Comparison of ENCODE assay signal across 10 cellular contexts in genomic region chr19:12773571-12773970, GRCh38. TPM values are rescaled to one million over a fixed set of nuclear protein-coding genes. Genes with fewer than 3 reads are reported as not detected.
A peak's percentile ranks its signal among the peaks of the same experiment; 100 is the strongest.
DNase-seq lines count a peak whose midpoint lies in the region; ATAC-seq, FAIRE-seq and TF ChIP-seq lines count a peak whose summit lies in the region.
"Had no signal": no experiment of that assay in that cellular context is flagged by ENCODE, and none has a peak within 500 bp of the region (broad histone marks: within the 10 kb centered on the region; RNA-seq: fewer than 3 reads in every experiment).

No MANE protein-coding gene starts in this region.

- H3K27ac ChIP-seq in HepG2 (ENCODE audit: extremely low read length, insufficient read depth, low read length) (no peak overlapping the region), right lobe of liver (no peak overlapping the region), thoracic aorta (peak overlapping the region; percentile 83 to 84)

- no peak overlapping the region for H3K4me2 ChIP-seq in HepG2 (ENCODE audit: low read depth, low read length)

- BruUV-seq in HepG2 (replicated peaks; lab: Mats Ljungman, UMichigan), result no TSS peak

- ATAC-seq in HepG2, result no peak
- no peak for ATAC-seq in right lobe of liver
- ATAC-seq in thoracic aorta (ENCODE audit: insufficient number of reproducible peaks, low FRiP score, low read depth), result no peak
- ATAC-seq in GM21526 (IDR thresholded peaks at IDR 0.05; ENCODE audit: low FRiP score, unreplicated experiment), result no peak

- TF ChIP-seq RAD21 in HepG2 (CRISPR knock-in tag; IDR thresholded peaks at IDR 0.05), result no peak

- peak; percentile 30; the same call in 1 of the 2 replicates for TF ChIP-seq CTCF in HepG2 (CRISPR knock-in tag; IDR thresholded peaks at IDR 0.05)
- TF ChIP-seq CTCF in right lobe of liver (IDR thresholded peaks at IDR 0.05), result peak in 2 of 4 donors; percentile 23 to 24
- TF ChIP-seq CTCF in epithelial cell of esophagus (IDR thresholded peaks at IDR 0.05; ENCODE audit: insufficient read depth, low read depth, low read length, missing control alignments), result peak; percentile 45
- TF ChIP-seq CTCF in thoracic aorta (IDR thresholded peaks at IDR 0.05), result peak; percentile 31

- CTCF ChIA-PET in HepG2 (lab: Yijun Ruan, JAX; ENCODE audit: low intra/inter-chr PET ratio, low total read pairs), result interaction anchor here (1.6 kb wide), 1 partner anchor 23 kb away, joined by 5 read pairs; no protein-coding TSS in a partner anchor

- intact Hi-C loops in HepG2 (cut with micrococcal nuclease; ENCODE audit: unreplicated experiment), result no loop called here
- intact Hi-C loops in right lobe of liver (cut with DNase I), result loop anchor here in 1 of 2 donors (10.0 kb wide), 1 partner anchor 49 kb away; the partner anchor contains the start of gene TNPO2

- no peaks in the 10 kb centered on the region for H4K20me1 ChIP-seq in HepG2 (ENCODE audit: insufficient read depth, low read length)

- H3K9me3 ChIP-seq in HepG2 (ENCODE audit: low read length) (no peaks in the 10 kb centered on the region), right lobe of liver (no peaks in the 10 kb centered on the region), NT2/D1 (ENCODE audit: insufficient read depth, low read length) (no peaks in the 10 kb centered on the region), thoracic aorta (no peaks in the 10 kb centered on the region)

- H3K27me3 ChIP-seq in HepG2 (ENCODE audit: control insufficient read depth in 1 of 2, insufficient read depth in 2 of 2, low read length in 2 of 2) (no peaks in the 10 kb centered on the region), right lobe of liver (no peaks in the 10 kb centered on the region), NT2/D1 (ENCODE audit: insufficient read depth, insufficient read length) (peaks cover 3% of the 10 kb centered on the region), thoracic aorta (replicated peaks; ENCODE audit: insufficient read depth) (no peaks in the 10 kb centered on the region)

- peak; percentile 54 for FAIRE-seq in HepG2 (lab: Jason Lieb, UNC)
- FAIRE-seq in HTR-8/SVneo (lab: Jason Lieb, UNC), result no peak

- WGBS in HepG2 (ENCODE audit: low lambda C conversion rate), result 92% methylated on average over 2 of the region's 2 CpGs
- 75% methylated on average over 2 of the region's 2 CpGs for WGBS in right lobe of liver (ENCODE audit: insufficient coverage, low coverage, low lambda C conversion rate, missing lambda C conversion rate)

- no peak overlapping the region for H3K4me3 ChIP-seq in HepG2 (replicated peaks in 1 of 3; ENCODE audit: insufficient read depth in 1 of 3, low read depth in 2 of 3, low read length in 3 of 3)
- no peak overlapping the region for H3K4me3 ChIP-seq in right lobe of liver
- H3K4me3 ChIP-seq in NT2/D1 (ENCODE audit: insufficient read length, low read depth), result no peak overlapping the region
- no peak overlapping the region for H3K4me3 ChIP-seq in epithelial cell of esophagus (ENCODE audit: low read length)
- H3K4me3 ChIP-seq in thoracic aorta, result no peak overlapping the region

- TF ChIP-seq POLR2A in HepG2 (IDR thresholded peaks at IDR 0.05; ENCODE audit: insufficient read depth in 1 of 2, low read depth in 2 of 2, low read length in 2 of 2) (no peak), right lobe of liver (IDR thresholded peaks at IDR 0.05) (no peak)

- in situ Hi-C loops in HepG2 (cut with HindIII; ENCODE audit: extremely low pct_ligation_motif_present, low pct_unique_long_range_greater_than_20kb), result loop anchor here (5.0 kb wide), 1 partner anchor 64 kb away; the partner anchor contains the start of gene MAST1

- H2AFZ ChIP-seq in HepG2 (ENCODE audit: low read length), result no peak overlapping the region

- no peaks in the 10 kb centered on the region for H3K79me2 ChIP-seq in HepG2 (ENCODE audit: insufficient read depth, low read length)

- H3K9ac ChIP-seq in HepG2 (ENCODE audit: insufficient read depth, low read depth, low read length) (no peak overlapping the region), NT2/D1 (ENCODE audit: insufficient read length, low read depth) (peak overlapping the region; percentile 16)

- TF ChIP-seq EP300 in HepG2 (IDR thresholded peaks at IDR 0.05; ENCODE audit: low read depth in 2 of 2, low read length in 2 of 2), result no peak
- no peak for TF ChIP-seq EP300 in HepG2 (CRISPR knock-in tag; IDR thresholded peaks at IDR 0.05; ENCODE audit: borderline replicate concordance)

- H3K36me3 ChIP-seq in HepG2 (replicated peaks in 1 of 2; ENCODE audit: control insufficient read depth in 1 of 2, insufficient read depth in 2 of 2, low read length in 2 of 2) (no peaks in the 10 kb centered on the region), right lobe of liver (no peaks in the 10 kb centered on the region), NT2/D1 (ENCODE audit: insufficient read depth, insufficient read length, low read length) (peaks cover 18% of the 10 kb centered on the region), thoracic aorta (peaks cover 3% of the 10 kb centered on the region)

- POLR2A ChIA-PET in HepG2 (lab: Yijun Ruan, JAX), result interaction anchor here (1.0 to 2.0 kb wide), 2 partner anchors 9 to 17 kb away, joined by 4 to 8 read pairs; partner anchors contain the start of gene JUNB

- H3K4me1 ChIP-seq in HepG2 (ENCODE audit: insufficient read depth, low read length), result peaks cover 17% of the 10 kb centered on the region
- H3K4me1 ChIP-seq in right lobe of liver, result peaks cover 0 to under 1% (median under 1%) of the 10 kb centered on the region in 4 donors
- peaks cover 13% of the 10 kb centered on the region for H3K4me1 ChIP-seq in NT2/D1 (ENCODE audit: insufficient read depth, insufficient read length)
- peaks cover 7 to 56% of the 10 kb centered on the region in 2 donors for H3K4me1 ChIP-seq in thoracic aorta (ENCODE audit: control insufficient read depth in 1 of 2, low read depth in 2 of 2)

- DNase-seq in HepG2 (ENCODE audit: low spot score) (no peak), right lobe of liver (no peak), NT2/D1 (ENCODE audit: low read depth, low spot score) (no peak), epithelial cell of esophagus (ENCODE audit: low read depth) (peak; percentile 42), thoracic aorta (ENCODE audit: low spot score) (no peak), NCI-H1930 (lab: John Stamatoyannopoulos, UW) (no peak), HTR-8/SVneo (ENCODE audit: insufficient read length, low spot score) (no peak)
- DNase-seq: NCI-H526 had no signal

RNA-seq across cellular contexts. Expression of gene HOOK2, which starts 1.8 kb away (rescaled TPM):
- 7.3 and 12.9 TPM in 2 replicates for total RNA-seq in HepG2 (2016; rRNA removed; fragmentation: Illumina TruSeq; extraction: Trizol)
- 3.3 and 3.6 TPM in 2 replicates for total RNA-seq in HepG2 (2016; cell fraction: cytosol; rRNA removed; fragmentation: Illumina TruSeq; extraction: Trizol; ENCODE audit: low read depth)
- total RNA-seq in HepG2 (2016; cell fraction: insoluble cytoplasmic fraction; rRNA removed; fragmentation: Illumina TruSeq; extraction: Trizol), result 6.4 and 13.9 TPM in 2 replicates
- 2.8 and 3.5 TPM in 2 replicates for total RNA-seq in HepG2 (2016; cell fraction: membrane; rRNA removed; fragmentation: Illumina TruSeq; extraction: Trizol)
- 11.6 and 14.2 TPM in 2 replicates for total RNA-seq in HepG2 (2016; cell fraction: nucleus; rRNA removed; fragmentation: Illumina TruSeq; extraction: Trizol)
- 9.2 and 11.1 TPM in 2 replicates for polyA plus RNA-seq in HepG2 (2011; rRNA removed)
- polyA plus RNA-seq in HepG2 (2011; cell fraction: cytosol; rRNA removed), result 4.3 and 4.7 TPM in 2 replicates
- 77.7 and 77.9 TPM in 2 replicates for polyA plus RNA-seq in HepG2 (2011; cell fraction: nucleus; rRNA removed)
- 15.8 and 16.0 TPM in 2 replicates for polyA plus RNA-seq in HepG2 (2012)
- 0.83 and 0.93 TPM in 2 replicates for polyA plus RNA-seq in HepG2 (2016; cell fraction: cytosol; fragmentation: Illumina TruSeq; extraction: Trizol; ENCODE audit: low read depth)
- polyA plus RNA-seq in HepG2 (2016; cell fraction: insoluble cytoplasmic fraction; fragmentation: Illumina TruSeq; extraction: Trizol; ENCODE audit: low read depth), result 5.4 and 6.8 TPM in 2 replicates
- 1.6 and 1.7 TPM in 2 replicates for polyA plus RNA-seq in HepG2 (2016; cell fraction: membrane; fragmentation: Illumina TruSeq; extraction: Trizol; ENCODE audit: low read depth)
- polyA plus RNA-seq in HepG2 (2016; cell fraction: nucleus; fragmentation: Illumina TruSeq; extraction: Trizol; ENCODE audit: insufficient read depth, low read depth), result 55.0 and 69.3 TPM in 2 replicates
- polyA minus RNA-seq in HepG2 (2011; rRNA and poly(A)+ RNA removed; ENCODE audit: low replicate concordance), result 6.5 and 15.0 TPM in 2 replicates
- 3.4 and 5.3 TPM in 2 replicates for polyA minus RNA-seq in HepG2 (2011; cell fraction: cytosol; rRNA and poly(A)+ RNA removed)
- 13.1 and 15.0 TPM in 2 replicates for polyA minus RNA-seq in HepG2 (2011; cell fraction: nucleus; rRNA and poly(A)+ RNA removed)
- total RNA-seq in right lobe of liver, result 10 to 100 TPM; 16.6 to 34.5 (median 17.6) TPM
- 100 to 1,000 TPM in 1 of 2 donors, 10 to 100 TPM in 1; 22.6 to 102 TPM for total RNA-seq in thoracic aorta

RNA-seq across cellular contexts. Expression of gene JUNB, which starts 17.7 kb away (rescaled TPM):
- total RNA-seq in HepG2 (2016; rRNA removed; fragmentation: Illumina TruSeq; extraction: Trizol), result 4.9 and 7.7 TPM in 2 replicates
- 3.3 and 3.8 TPM in 2 replicates for total RNA-seq in HepG2 (2016; cell fraction: cytosol; rRNA removed; fragmentation: Illumina TruSeq; extraction: Trizol; ENCODE audit: low read depth)
- total RNA-seq in HepG2 (2016; cell fraction: insoluble cytoplasmic fraction; rRNA removed; fragmentation: Illumina TruSeq; extraction: Trizol), result 3.8 and 7.5 TPM in 2 replicates
- 6.6 TPM in 2 replicates for total RNA-seq in HepG2 (2016; cell fraction: membrane; rRNA removed; fragmentation: Illumina TruSeq; extraction: Trizol)
- total RNA-seq in HepG2 (2016; cell fraction: nucleus; rRNA removed; fragmentation: Illumina TruSeq; extraction: Trizol), result 7.2 and 8.6 TPM in 2 replicates
- polyA plus RNA-seq in HepG2 (2011; rRNA removed), result 8.2 and 15.9 TPM in 2 replicates
- 10.9 and 15.9 TPM in 2 replicates for polyA plus RNA-seq in HepG2 (2011; cell fraction: cytosol; rRNA removed)
- polyA plus RNA-seq in HepG2 (2011; cell fraction: nucleus; rRNA removed), result 19.5 and 30.3 TPM in 2 replicates
- 2.5 and 5.8 TPM in 2 replicates for polyA plus RNA-seq in HepG2 (2012)
- polyA plus RNA-seq in HepG2 (2016; cell fraction: cytosol; fragmentation: Illumina TruSeq; extraction: Trizol; ENCODE audit: low read depth), result 2.6 and 2.8 TPM in 2 replicates
- 5.6 and 7.1 TPM in 2 replicates for polyA plus RNA-seq in HepG2 (2016; cell fraction: insoluble cytoplasmic fraction; fragmentation: Illumina TruSeq; extraction: Trizol; ENCODE audit: low read depth)
- polyA plus RNA-seq in HepG2 (2016; cell fraction: membrane; fragmentation: Illumina TruSeq; extraction: Trizol; ENCODE audit: low read depth), result 3.6 and 3.7 TPM in 2 replicates
- polyA plus RNA-seq in HepG2 (2016; cell fraction: nucleus; fragmentation: Illumina TruSeq; extraction: Trizol; ENCODE audit: insufficient read depth, low read depth), result 15.5 and 16.4 TPM in 2 replicates
- 17.5 and 34.8 TPM in 2 replicates for polyA minus RNA-seq in HepG2 (2011; rRNA and poly(A)+ RNA removed; ENCODE audit: low replicate concordance)
- polyA minus RNA-seq in HepG2 (2011; cell fraction: cytosol; rRNA and poly(A)+ RNA removed), result 14.3 and 14.8 TPM in 2 replicates
- polyA minus RNA-seq in HepG2 (2011; cell fraction: nucleus; rRNA and poly(A)+ RNA removed), result 7.0 and 8.7 TPM in 2 replicates
- total RNA-seq in right lobe of liver, result 100 to 1,000 TPM in 2 of 6 experiments, 10 to 100 TPM in 4; 10.2 to 378 (median 66.0) TPM
- 1,000 to 10,000 TPM in 1 of 2 donors, 100 to 1,000 TPM in 1; 698 to 2,087 TPM for total RNA-seq in thoracic aorta

RNA-seq across cellular contexts. Expression of gene BEST2, which starts 22.0 kb away (rescaled TPM):
- total RNA-seq in HepG2 (2016; rRNA removed; fragmentation: Illumina TruSeq; extraction: Trizol) (not detected in 2 replicates), right lobe of liver (not detected), thoracic aorta (not detected)
- 0.10 TPM in 1 of 2 replicates, not detected in the other for total RNA-seq in HepG2 (2016; cell fraction: cytosol; rRNA removed; fragmentation: Illumina TruSeq; extraction: Trizol; ENCODE audit: low read depth)
- not detected in 2 replicates for total RNA-seq in HepG2 (2016; cell fraction: insoluble cytoplasmic fraction; rRNA removed; fragmentation: Illumina TruSeq; extraction: Trizol)
- not detected in 2 replicates for total RNA-seq in HepG2 (2016; cell fraction: membrane; rRNA removed; fragmentation: Illumina TruSeq; extraction: Trizol)
- total RNA-seq in HepG2 (2016; cell fraction: nucleus; rRNA removed; fragmentation: Illumina TruSeq; extraction: Trizol), result not detected in 2 replicates
- not detected in 2 replicates for polyA plus RNA-seq in HepG2 (2011; rRNA removed)
- polyA plus RNA-seq in HepG2 (2011; cell fraction: cytosol; rRNA removed), result not detected in 2 replicates
- polyA plus RNA-seq in HepG2 (2011; cell fraction: nucleus; rRNA removed), result 0.08 TPM in 1 of 2 replicates, not detected in the other
- polyA plus RNA-seq in HepG2 (2012), result not detected in 2 replicates
- polyA plus RNA-seq in HepG2 (2016; cell fraction: cytosol; fragmentation: Illumina TruSeq; extraction: Trizol; ENCODE audit: low read depth), result not detected in 2 replicates
- polyA plus RNA-seq in HepG2 (2016; cell fraction: insoluble cytoplasmic fraction; fragmentation: Illumina TruSeq; extraction: Trizol; ENCODE audit: low read depth), result not detected in 2 replicates
- not detected in 2 replicates for polyA plus RNA-seq in HepG2 (2016; cell fraction: membrane; fragmentation: Illumina TruSeq; extraction: Trizol; ENCODE audit: low read depth)
- polyA plus RNA-seq in HepG2 (2016; cell fraction: nucleus; fragmentation: Illumina TruSeq; extraction: Trizol; ENCODE audit: insufficient read depth, low read depth), result not detected in 2 replicates
- not detected in 2 replicates for polyA minus RNA-seq in HepG2 (2011; rRNA and poly(A)+ RNA removed; ENCODE audit: low replicate concordance)
- polyA minus RNA-seq in HepG2 (2011; cell fraction: cytosol; rRNA and poly(A)+ RNA removed), result not detected in 2 replicates
- polyA minus RNA-seq in HepG2 (2011; cell fraction: nucleus; rRNA and poly(A)+ RNA removed), result not detected in 2 replicates
- total RNA-seq: lung microvascular endothelial cell had no signal

RNA-seq across cellular contexts. Expression of gene PRDX2, which starts 28.0 kb away (rescaled TPM):
- total RNA-seq in HepG2 (2016; rRNA removed; fragmentation: Illumina TruSeq; extraction: Trizol), result 381 and 425 TPM in 2 replicates
- total RNA-seq in HepG2 (2016; cell fraction: cytosol; rRNA removed; fragmentation: Illumina TruSeq; extraction: Trizol; ENCODE audit: low read depth), result 76.3 and 78.7 TPM in 2 replicates
- total RNA-seq in HepG2 (2016; cell fraction: insoluble cytoplasmic fraction; rRNA removed; fragmentation: Illumina TruSeq; extraction: Trizol), result 372 and 392 TPM in 2 replicates
- total RNA-seq in HepG2 (2016; cell fraction: membrane; rRNA removed; fragmentation: Illumina TruSeq; extraction: Trizol), result 80.0 and 92.1 TPM in 2 replicates
- 155 and 156 TPM in 2 replicates for total RNA-seq in HepG2 (2016; cell fraction: nucleus; rRNA removed; fragmentation: Illumina TruSeq; extraction: Trizol)
- polyA plus RNA-seq in HepG2 (2011; rRNA removed), result 218 and 238 TPM in 2 replicates
- polyA plus RNA-seq in HepG2 (2011; cell fraction: cytosol; rRNA removed), result 353 and 456 TPM in 2 replicates
- 218 and 223 TPM in 2 replicates for polyA plus RNA-seq in HepG2 (2011; cell fraction: nucleus; rRNA removed)
- polyA plus RNA-seq in HepG2 (2012), result 295 and 301 TPM in 2 replicates
- polyA plus RNA-seq in HepG2 (2016; cell fraction: cytosol; fragmentation: Illumina TruSeq; extraction: Trizol; ENCODE audit: low read depth), result 101 and 108 TPM in 2 replicates
- 447 and 526 TPM in 2 replicates for polyA plus RNA-seq in HepG2 (2016; cell fraction: insoluble cytoplasmic fraction; fragmentation: Illumina TruSeq; extraction: Trizol; ENCODE audit: low read depth)
- 92.7 and 94.2 TPM in 2 replicates for polyA plus RNA-seq in HepG2 (2016; cell fraction: membrane; fragmentation: Illumina TruSeq; extraction: Trizol; ENCODE audit: low read depth)
- polyA plus RNA-seq in HepG2 (2016; cell fraction: nucleus; fragmentation: Illumina TruSeq; extraction: Trizol; ENCODE audit: insufficient read depth, low read depth), result 277 and 282 TPM in 2 replicates
- polyA minus RNA-seq in HepG2 (2011; rRNA and poly(A)+ RNA removed; ENCODE audit: low replicate concordance), result 319 and 512 TPM in 2 replicates
- 147 and 189 TPM in 2 replicates for polyA minus RNA-seq in HepG2 (2011; cell fraction: cytosol; rRNA and poly(A)+ RNA removed)
- polyA minus RNA-seq in HepG2 (2011; cell fraction: nucleus; rRNA and poly(A)+ RNA removed), result 44.4 and 48.2 TPM in 2 replicates
- 100 to 1,000 TPM; 164 to 466 (median 202) TPM for total RNA-seq in right lobe of liver
- 100 to 1,000 TPM; 107 to 235 TPM for total RNA-seq in thoracic aorta

RNA-seq across cellular contexts. Expression of gene THSD8, which starts 28.3 kb away (rescaled TPM):
- total RNA-seq in HepG2 (2016; rRNA removed; fragmentation: Illumina TruSeq; extraction: Trizol) (14.9 and 23.5 TPM in 2 replicates), right lobe of liver (1 to 10 TPM in 3 of 6 experiments, under 1 TPM in 2, not detected in 1; 0.62 to 2.0 (median 1.2) TPM), thoracic aorta (not detected)
- total RNA-seq in HepG2 (2016; cell fraction: cytosol; rRNA removed; fragmentation: Illumina TruSeq; extraction: Trizol; ENCODE audit: low read depth), result not detected in 2 replicates
- total RNA-seq in HepG2 (2016; cell fraction: insoluble cytoplasmic fraction; rRNA removed; fragmentation: Illumina TruSeq; extraction: Trizol), result 11.9 and 20.6 TPM in 2 replicates
- total RNA-seq in HepG2 (2016; cell fraction: membrane; rRNA removed; fragmentation: Illumina TruSeq; extraction: Trizol), result 2.6 and 4.1 TPM in 2 replicates
- 1.9 and 3.1 TPM in 2 replicates for total RNA-seq in HepG2 (2016; cell fraction: nucleus; rRNA removed; fragmentation: Illumina TruSeq; extraction: Trizol)
- polyA plus RNA-seq in HepG2 (2011; rRNA removed), result 4.8 and 5.2 TPM in 2 replicates
- polyA plus RNA-seq in HepG2 (2011; cell fraction: cytosol; rRNA removed), result 1.3 TPM in 1 of 2 replicates, not detected in the other
- polyA plus RNA-seq in HepG2 (2011; cell fraction: nucleus; rRNA removed), result not detected in 2 replicates
- 2.7 and 6.2 TPM in 2 replicates for polyA plus RNA-seq in HepG2 (2012)
- polyA plus RNA-seq in HepG2 (2016; cell fraction: cytosol; fragmentation: Illumina TruSeq; extraction: Trizol; ENCODE audit: low read depth), result 2.4 and 2.9 TPM in 2 replicates
- 29.9 and 31.8 TPM in 2 replicates for polyA plus RNA-seq in HepG2 (2016; cell fraction: insoluble cytoplasmic fraction; fragmentation: Illumina TruSeq; extraction: Trizol; ENCODE audit: low read depth)
- 4.8 and 5.8 TPM in 2 replicates for polyA plus RNA-seq in HepG2 (2016; cell fraction: membrane; fragmentation: Illumina TruSeq; extraction: Trizol; ENCODE audit: low read depth)
- polyA plus RNA-seq in HepG2 (2016; cell fraction: nucleus; fragmentation: Illumina TruSeq; extraction: Trizol; ENCODE audit: insufficient read depth, low read depth), result 4.4 and 8.0 TPM in 2 replicates
- polyA minus RNA-seq in HepG2 (2011; rRNA and poly(A)+ RNA removed; ENCODE audit: low replicate concordance), result 1.1 and 55.0 TPM in 2 replicates
- polyA minus RNA-seq in HepG2 (2011; cell fraction: cytosol; rRNA and poly(A)+ RNA removed), result not detected in 2 replicates
- not detected in 2 replicates for polyA minus RNA-seq in HepG2 (2011; cell fraction: nucleus; rRNA and poly(A)+ RNA removed)

Comparison
In these comparisons a context has a peak if more than half of its experiments do, and no peak if none do; other contexts are left out.
1. H3K27ac ChIP-seq: peak in thoracic aorta (2 of 2); none in HepG2 (single experiment) and right lobe of liver (0 of 3).